8 cellular contexts compared by ENCODE assay signal in the genomic region with DNA sequence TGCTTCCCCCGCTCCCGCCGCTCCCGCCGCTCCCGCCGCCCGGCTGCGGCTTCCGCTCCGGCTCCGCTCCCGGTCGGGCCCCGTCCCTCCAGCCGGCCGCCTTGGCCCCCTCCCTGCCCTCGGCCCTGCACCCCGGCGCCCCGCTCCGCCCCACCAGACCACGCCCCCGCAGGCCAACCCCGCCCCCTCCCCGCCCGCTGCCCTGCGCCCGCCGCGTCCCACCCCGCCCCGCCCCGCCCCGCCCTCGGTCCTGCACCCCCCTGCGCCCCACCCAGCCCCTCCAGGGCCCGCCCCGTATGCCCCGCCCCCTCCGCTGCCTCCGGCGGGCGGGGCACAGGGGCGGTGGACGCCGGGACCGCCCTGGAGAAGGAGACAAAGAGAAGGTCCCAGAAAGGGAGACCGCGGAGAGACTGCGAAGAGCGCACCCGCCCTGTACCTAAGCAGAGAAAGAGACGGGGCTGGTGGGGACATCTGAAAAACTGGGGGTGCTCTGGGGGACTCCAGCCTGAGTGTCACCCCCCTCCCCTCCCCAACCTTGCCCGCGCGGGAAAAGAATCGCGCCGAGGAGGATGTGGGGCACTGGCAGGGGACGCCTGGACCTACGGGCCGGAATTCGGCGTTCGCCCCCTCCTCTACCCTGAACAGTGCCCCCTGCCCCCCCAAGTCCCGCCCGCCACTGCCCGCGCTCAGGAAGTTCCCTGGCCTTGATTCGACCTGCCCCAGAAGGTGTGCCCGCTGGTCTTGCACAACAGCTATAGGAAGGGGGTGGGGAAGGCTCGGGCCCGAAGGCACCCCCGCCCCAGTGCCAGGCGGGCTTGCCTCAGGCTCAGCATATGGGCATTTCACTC. TPM values are rescaled to one million over a fixed set of nuclear protein-coding genes. Genes with fewer than 3 reads are reported as not detected.
A peak's percentile ranks its signal among the peaks of the same experiment; 100 is the strongest.
DNase-seq lines count a peak whose midpoint lies in the region; ATAC-seq, FAIRE-seq and TF ChIP-seq lines count a peak whose summit lies in the region.

No MANE protein-coding gene starts in this region.

- H3K27me3 Mint-ChIP-seq in naive thymus-derived CD8-positive, alpha-beta T cell = no peaks in the 10 kb centered on the region
- H3K27me3 Mint-ChIP-seq in stimulated activated naive B cell treated with anti-CD40 and anti-IgM and Interleukin-4, amounts not matched to agents 10 μg/mL and 1 μg/mL and 100 μg/mL, for 72 hours = peaks cover 0 to 9% of the 10 kb centered on the region in 2 donors

- DNase-seq in GM10266 (ENCODE audit: extremely low spot score) (peak; percentile 98), RCC 7860 (ENCODE audit: low spot score) (peak; percentile 59), fibroblast of gingiva (ENCODE audit: low read depth) (peak; percentile 87), DMS114 treated with DMSO at 0.1 percent for 48 hours (lab: John Stamatoyannopoulos, UW; ENCODE audit: unreplicated experiment) (no peak)
- DNase-seq in activated T-helper 1 cell treated with anti-CD3 and anti-CD28 coated beads, Interleukin-2, amount 50 U/mL, for 16 hours (ENCODE audit: low read depth in 1 of 2, low spot score in 1 of 2) = peak; percentile 59 to 69
- DNase-seq in naive thymus-derived CD8-positive, alpha-beta T cell = peak; percentile 26 to 87 (median 67)
- DNase-seq in stimulated activated naive B cell treated with anti-CD40 and anti-IgM and Interleukin-4, amounts not matched to agents 10 μg/mL and 1 μg/mL and 100 μg/mL, for 72 hours = peak; percentile 40

- peak overlapping the region; percentile 73 for H3K4me3 ChIP-seq in HUES64 (ENCODE audit: low read length)

- peaks cover 15 to 30% (median 26%) of the 10 kb centered on the region in 4 donors for H3K4me1 Mint-ChIP-seq in naive thymus-derived CD8-positive, alpha-beta T cell
- H3K4me1 Mint-ChIP-seq in stimulated activated naive B cell treated with anti-CD40 and anti-IgM and Interleukin-4, amounts not matched to agents 10 μg/mL and 1 μg/mL and 100 μg/mL, for 72 hours = peaks cover 15 to 30% of the 10 kb centered on the region in 2 donors

- TF ChIP-seq CTCF in GM10266 (IDR thresholded peaks at IDR 0.05; ENCODE audit: control insufficient read depth, insufficient read depth, low read depth, missing control alignments) = no peak

- WGBS in HUES64 = 2% methylated on average over 57 of the region's 76 CpGs

- peaks cover 26% of the 10 kb centered on the region for H3K4me1 ChIP-seq in HUES64 (ENCODE audit: insufficient read depth, low read length)

- no peak for FAIRE-seq in RCC 7860 (lab: Jason Lieb, UNC)

- H3K9ac ChIP-seq in HUES64 (ENCODE audit: low read depth, low read length) = peak overlapping the region; percentile 90

- H3K27ac ChIP-seq in HUES64 (ENCODE audit: low read depth, low read length) = peak overlapping the region; percentile 80

- peak; percentile 74 to 75 for ATAC-seq in naive thymus-derived CD8-positive, alpha-beta T cell
- peak; percentile 78 to 85 for ATAC-seq in stimulated activated naive B cell treated with anti-CD40 and anti-IgM and Interleukin-4, amounts not matched to agents 10 μg/mL and 1 μg/mL and 100 μg/mL, for 72 hours (replicated peaks)

- peak overlapping the region; percentile 45 to 93 (median 82) for H3K27ac Mint-ChIP-seq in naive thymus-derived CD8-positive, alpha-beta T cell
- H3K27ac Mint-ChIP-seq in stimulated activated naive B cell treated with anti-CD40 and anti-IgM and Interleukin-4, amounts not matched to agents 10 μg/mL and 1 μg/mL and 100 μg/mL, for 72 hours = peak overlapping the region; percentile 59

- no peaks in the 10 kb centered on the region for H3K9me3 ChIP-seq in HUES64 (ENCODE audit: insufficient read depth, low read depth, low read length)

- POLR2A ChIA-PET in naive thymus-derived CD8-positive, alpha-beta T cell (lab: Charles Lee) = interaction anchor here (0.6 to 3.3 kb wide), 5 partner anchors 9 to 469 kb away, joined by 3 to 24 read pairs (median 3); no protein-coding TSS in a partner anchor

- peak overlapping the region; percentile 77 to 91 (median 86) for H3K4me3 Mint-ChIP-seq in naive thymus-derived CD8-positive, alpha-beta T cell
- peak overlapping the region; percentile 81 to 83 for H3K4me3 Mint-ChIP-seq in stimulated activated naive B cell treated with anti-CD40 and anti-IgM and Interleukin-4, amounts not matched to agents 10 μg/mL and 1 μg/mL and 100 μg/mL, for 72 hours

- no peaks in the 10 kb centered on the region for H3K36me3 Mint-ChIP-seq in naive thymus-derived CD8-positive, alpha-beta T cell
- no peaks in the 10 kb centered on the region for H3K36me3 Mint-ChIP-seq in stimulated activated naive B cell treated with anti-CD40 and anti-IgM and Interleukin-4, amounts not matched to agents 10 μg/mL and 1 μg/mL and 100 μg/mL, for 72 hours

- H3K9me3 Mint-ChIP-seq in naive thymus-derived CD8-positive, alpha-beta T cell = no peaks in the 10 kb centered on the region
- H3K9me3 Mint-ChIP-seq in stimulated activated naive B cell treated with anti-CD40 and anti-IgM and Interleukin-4, amounts not matched to agents 10 μg/mL and 1 μg/mL and 100 μg/mL, for 72 hours = no peaks in the 10 kb centered on the region

- H3K36me3 ChIP-seq in HUES64 (ENCODE audit: insufficient read depth, low read length) = peaks cover 8% of the 10 kb centered on the region; the same call in 1 of the 2 replicates

- H3K27me3 ChIP-seq in HUES64 (ENCODE audit: insufficient read depth, low read length) = peaks cover 8% of the 10 kb centered on the region; the same call in 1 of the 2 replicates

RNA-seq across cellular contexts. Expression of gene STXBP1, which starts 42.9 kb away (rescaled TPM):
- polyA plus RNA-seq in HUES64 (2013, experiment 1 of 2) = 20.6 TPM
- 29.7 TPM for polyA plus RNA-seq in HUES64 (2013, experiment 2 of 2)
- 10 to 100 TPM; 34.6 to 39.7 TPM for total RNA-seq in naive thymus-derived CD8-positive, alpha-beta T cell
- 10 to 100 TPM in 1 of 3 donors, 1 to 10 TPM in 2; 3.4 to 10.3 (median 7.5) TPM for polyA plus RNA-seq in naive thymus-derived CD8-positive, alpha-beta T cell
